In the genomic region with DNA sequence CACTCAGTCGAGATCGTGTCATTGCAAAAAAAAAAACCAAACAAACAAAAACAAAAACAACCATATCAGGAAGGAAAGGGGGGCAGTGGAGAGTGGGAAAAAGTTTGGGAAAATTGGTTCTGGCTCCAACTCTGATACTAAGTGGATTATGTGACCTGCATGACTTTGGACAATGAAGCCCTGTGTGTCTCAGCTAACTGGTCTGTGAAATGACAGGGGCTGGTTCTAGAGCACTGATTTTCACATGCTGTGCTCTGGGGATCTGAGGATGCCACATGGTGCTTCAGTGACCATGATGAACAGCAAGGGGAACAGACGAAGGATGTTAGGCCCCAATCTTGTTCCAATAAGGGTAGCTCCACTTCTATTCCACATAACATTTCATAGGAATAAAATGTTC, we compare ENCODE assay signal across 9 cellular contexts.
"Had no signal": no experiment of that assay in that cellular context is flagged by ENCODE, and none has a peak within 500 bp of the region (broad histone marks: within the 10 kb centered on the region; RNA-seq: fewer than 3 reads in every experiment).

No MANE protein-coding gene starts in this region.

- H3K27ac ChIP-seq: GM23248 had no signal

- H2AFZ ChIP-seq: GM23248 had no signal

- ATAC-seq: K562 had no signal

- FAIRE-seq: H1, H54, HTR-8/SVneo, K562 had no signal

- DNase-seq: GM23248, H9, HCEC 1CT, IMR-90, KG1 had no signal

- H3K4me3 ChIP-seq: GM23248, K562 had no signal

- H3K9ac ChIP-seq: GM23248 had no signal
